ENCODE assay signal across 8 cellular contexts in genomic region chr3:414063-414462, GRCh38.
DNase-seq lines count a peak whose midpoint lies in the region; ATAC-seq and FAIRE-seq lines count a peak whose summit lies in the region.

No MANE protein-coding gene starts in this region.

- no peak for ATAC-seq in HG03139 (IDR thresholded peaks at IDR 0.05; ENCODE audit: unreplicated experiment)
- ATAC-seq in GM21423 (IDR thresholded peaks at IDR 0.05; ENCODE audit: unreplicated experiment) = no peak

- DNase-seq in A172 (ENCODE audit: low spot score) (peak; percentile 5), GM18507 (ENCODE audit: extremely low spot score, insufficient read length, low read depth) (peak; percentile 3), NCI-H2227 treated with DMSO at 0.1 percent for 48 hours (lab: John Stamatoyannopoulos, UW) (peak; percentile 26), C1 segment of cervical spinal cord (lab: John Stamatoyannopoulos, UW) (no peak)
- no peak for DNase-seq in stimulated activated CD4-positive, alpha-beta T cell treated with anti-CD3 and anti-CD28 coated beads, Interleukin-4, amount 100 ng/mL, for 24 hours

- FAIRE-seq in GM18507 (lab: Jason Lieb, UNC) (no peak), endometrium (lab: Jason Lieb, UNC) (peak; percentile 82)

Comparison
In these comparisons a context has a peak if more than half of its experiments do, and no peak if none do; other contexts are left out.
1. DNase-seq: peak in A172 (single experiment), GM18507 (single experiment) and NCI-H2227 treated with DMSO at 0.1 percent for 48 hours (single experiment); none in stimulated activated CD4-positive, alpha-beta T cell treated with anti-CD3 and anti-CD28 coated beads, Interleukin-4, amount 100 ng/mL, for 24 hours (single experiment) and C1 segment of cervical spinal cord (0 of 14).